1 cellular context compared by ENCODE assay signal in the genomic region with DNA sequence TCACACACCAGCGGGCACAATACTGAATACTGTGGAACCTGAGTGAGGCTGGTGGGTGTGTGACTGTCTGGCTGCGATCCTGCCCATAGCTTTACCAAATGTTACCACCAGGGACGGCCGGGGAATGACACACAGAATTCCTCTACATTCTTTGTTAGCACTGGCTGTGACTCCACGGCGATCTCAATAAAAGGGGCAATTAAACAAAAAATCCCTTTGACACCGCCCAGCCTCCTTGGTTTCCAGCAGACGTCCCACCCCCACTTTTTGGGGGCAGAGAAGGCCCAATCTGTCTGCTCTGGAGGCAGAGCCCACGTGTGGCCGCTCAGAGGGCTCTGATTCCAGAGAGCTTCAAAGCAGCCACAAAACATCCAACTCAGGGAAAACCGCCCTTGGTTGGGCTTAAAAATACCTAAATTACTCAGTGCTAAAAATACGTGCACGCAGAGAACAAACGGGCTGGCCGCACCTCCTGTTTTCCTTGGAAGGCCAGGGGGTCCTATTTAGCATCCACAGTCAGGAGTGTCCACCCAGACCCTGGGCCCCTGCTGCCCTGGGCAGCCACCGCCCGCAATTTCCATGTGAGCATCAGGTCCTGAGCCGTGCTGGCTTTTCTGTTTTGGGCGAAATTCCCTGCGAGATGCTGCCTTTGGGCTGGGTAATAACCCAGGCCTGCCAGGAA.
A peak's percentile ranks its signal among the peaks of the same experiment; 100 is the strongest.
TF ChIP-seq lines count a peak whose summit lies in the region.

No MANE protein-coding gene starts in this region.

TF ChIP-seq in HepG2, 621 proteins besides CTCF, POLR2A, EP300 and RAD21 (continued from another document):
- TF ChIP-seq, protein P1, sequence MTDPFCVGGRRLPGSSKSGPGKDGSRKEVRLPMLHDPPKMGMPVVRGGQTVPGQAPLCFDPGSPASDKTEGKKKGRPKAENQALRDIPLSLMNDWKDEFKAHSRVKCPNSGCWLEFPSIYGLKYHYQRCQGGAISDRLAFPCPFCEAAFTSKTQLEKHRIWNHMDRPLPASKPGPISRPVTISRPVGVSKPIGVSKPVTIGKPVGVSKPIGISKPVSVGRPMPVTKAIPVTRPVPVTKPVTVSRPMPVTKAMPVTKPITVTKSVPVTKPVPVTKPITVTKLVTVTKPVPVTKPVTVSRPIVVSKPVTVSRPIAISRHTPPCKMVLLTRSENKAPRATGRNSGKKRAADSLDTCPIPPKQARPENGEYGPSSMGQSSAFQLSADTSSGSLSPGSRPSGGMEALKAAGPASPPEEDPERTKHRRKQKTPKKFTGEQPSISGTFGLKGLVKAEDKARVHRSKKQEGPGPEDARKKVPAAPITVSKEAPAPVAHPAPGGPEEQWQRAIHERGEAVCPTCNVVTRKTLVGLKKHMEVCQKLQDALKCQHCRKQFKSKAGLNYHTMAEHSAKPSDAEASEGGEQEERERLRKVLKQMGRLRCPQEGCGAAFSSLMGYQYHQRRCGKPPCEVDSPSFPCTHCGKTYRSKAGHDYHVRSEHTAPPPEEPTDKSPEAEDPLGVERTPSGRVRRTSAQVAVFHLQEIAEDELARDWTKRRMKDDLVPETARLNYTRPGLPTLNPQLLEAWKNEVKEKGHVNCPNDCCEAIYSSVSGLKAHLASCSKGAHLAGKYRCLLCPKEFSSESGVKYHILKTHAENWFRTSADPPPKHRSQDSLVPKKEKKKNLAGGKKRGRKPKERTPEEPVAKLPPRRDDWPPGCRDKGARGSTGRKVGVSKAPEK (CRISPR knock-in tag; IDR thresholded peaks at IDR 0.05; ENCODE audit: borderline replicate concordance), result 0 out of 2 replicates have a peak, but pooled peaks have one; percentile 32
- no peak for TF ChIP-seq RCOR2 (CRISPR knock-in tag; IDR thresholded peaks at IDR 0.05)
- no peak for TF ChIP-seq HMGA1 (CRISPR knock-in tag; conservative IDR thresholded peaks at IDR 0.05)
- TF ChIP-seq, protein P2, sequence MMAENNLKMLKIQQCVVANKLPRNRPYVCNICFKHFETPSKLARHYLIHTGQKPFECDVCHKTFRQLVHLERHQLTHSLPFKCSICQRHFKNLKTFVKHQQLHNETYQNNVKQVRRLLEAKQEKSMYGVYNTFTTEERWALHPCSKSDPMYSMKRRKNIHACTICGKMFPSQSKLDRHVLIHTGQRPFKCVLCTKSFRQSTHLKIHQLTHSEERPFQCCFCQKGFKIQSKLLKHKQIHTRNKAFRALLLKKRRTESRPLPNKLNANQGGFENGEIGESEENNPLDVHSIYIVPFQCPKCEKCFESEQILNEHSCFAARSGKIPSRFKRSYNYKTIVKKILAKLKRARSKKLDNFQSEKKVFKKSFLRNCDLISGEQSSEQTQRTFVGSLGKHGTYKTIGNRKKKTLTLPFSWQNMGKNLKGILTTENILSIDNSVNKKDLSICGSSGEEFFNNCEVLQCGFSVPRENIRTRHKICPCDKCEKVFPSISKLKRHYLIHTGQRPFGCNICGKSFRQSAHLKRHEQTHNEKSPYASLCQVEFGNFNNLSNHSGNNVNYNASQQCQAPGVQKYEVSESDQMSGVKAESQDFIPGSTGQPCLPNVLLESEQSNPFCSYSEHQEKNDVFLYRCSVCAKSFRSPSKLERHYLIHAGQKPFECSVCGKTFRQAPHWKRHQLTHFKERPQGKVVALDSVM (CRISPR knock-in tag; IDR thresholded peaks at IDR 0.05), result peak; percentile 71
- TF ChIP-seq ZNF724P (CRISPR knock-in tag; IDR thresholded peaks at IDR 0.05; ENCODE audit: borderline replicate concordance), result 0 out of 2 replicates have a peak, but pooled peaks have one; percentile 26
- TF ChIP-seq ZNF121 (CRISPR knock-in tag; IDR thresholded peaks at IDR 0.05), result 0 out of 2 replicates have a peak, but pooled peaks have one; percentile 4
- TF ChIP-seq ZNF780A (CRISPR knock-in tag; IDR thresholded peaks at IDR 0.05), result 0 out of 2 replicates have a peak, but pooled peaks have one; percentile 4
